In the genomic region with DNA sequence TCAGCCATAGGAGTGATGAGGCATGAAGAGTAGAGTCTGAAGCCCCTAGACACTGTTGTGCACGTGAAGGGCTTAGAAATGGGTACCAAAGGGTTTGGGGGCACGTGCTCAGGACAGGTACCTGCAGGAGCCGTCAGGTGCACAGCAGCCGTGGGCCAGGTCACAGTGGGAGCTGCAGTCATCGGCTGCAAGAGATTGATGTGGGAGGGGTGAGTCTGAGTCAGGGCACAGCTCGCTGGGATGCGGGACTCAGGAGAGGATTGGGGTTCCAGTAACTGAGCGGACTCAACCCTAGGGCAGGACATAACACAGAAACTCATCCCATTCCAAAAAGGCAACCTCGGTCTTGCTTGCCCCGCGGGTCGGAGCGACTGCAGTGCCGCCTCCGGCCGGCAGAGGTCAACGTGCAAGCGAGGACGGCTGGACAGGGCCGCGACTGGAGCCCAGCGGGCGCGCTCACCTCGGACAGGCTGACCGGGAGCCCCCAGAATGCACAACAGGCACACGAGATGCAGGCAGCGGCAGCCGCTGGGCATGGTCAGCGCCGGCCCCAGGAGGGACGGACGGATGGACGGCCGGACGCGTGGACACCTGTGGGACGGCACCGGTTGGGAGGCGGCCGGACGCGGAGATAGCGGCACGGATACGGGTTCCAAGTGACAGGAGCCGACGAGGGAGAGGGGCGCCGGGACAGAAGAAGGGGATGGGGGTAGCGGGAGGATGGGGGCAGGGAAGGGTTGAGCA, we compare ENCODE assay signal across 8 cellular contexts. TPM values are rescaled to one million over a fixed set of nuclear protein-coding genes. Genes with fewer than 3 reads are reported as not detected.
DNase-seq lines count a peak whose midpoint lies in the region; ATAC-seq and TF ChIP-seq lines count a peak whose summit lies in the region.

No MANE protein-coding gene starts in this region.

- H3K4me1 Mint-ChIP-seq in IgD-negative memory B cell (peaks cover 0 to 9% (median 7%) of the 10 kb centered on the region in 3 donors), neural progenitor cell (peaks cover 12% of the 10 kb centered on the region)
- H3K4me1 Mint-ChIP-seq in stimulated activated naive CD8-positive, alpha-beta T cell treated with anti-CD3 and anti-CD28 coated beads, Interleukin-15, amount 100 ng/mL, for 72 hours, result peaks cover 28% of the 10 kb centered on the region

- H3K4me3 Mint-ChIP-seq in IgD-negative memory B cell (peak overlapping the region; percentile 7 to 87 (median 80)), neural progenitor cell (peak overlapping the region; percentile 84)
- H3K4me3 Mint-ChIP-seq in stimulated activated naive CD8-positive, alpha-beta T cell treated with anti-CD3 and anti-CD28 coated beads, Interleukin-15, amount 100 ng/mL, for 72 hours, result peak overlapping the region; percentile 90 to 92

- H3K9ac ChIP-seq in neural progenitor cell, result no peak overlapping the region

- peaks cover 47% of the 10 kb centered on the region for H3K27me3 ChIP-seq in neural progenitor cell

- H3K9me3 Mint-ChIP-seq in IgD-negative memory B cell (no peaks in the 10 kb centered on the region), neural progenitor cell (no peaks in the 10 kb centered on the region)
- H3K9me3 Mint-ChIP-seq in stimulated activated naive CD8-positive, alpha-beta T cell treated with anti-CD3 and anti-CD28 coated beads, Interleukin-15, amount 100 ng/mL, for 72 hours, result peaks cover 4 to 7% of the 10 kb centered on the region in 2 donors

- no peaks in the 10 kb centered on the region for H3K4me1 ChIP-seq in neural progenitor cell

- H3K36me3 ChIP-seq in neural progenitor cell, result no peaks in the 10 kb centered on the region

- TF ChIP-seq CTCF in GM12873 (IDR thresholded peaks at IDR 0.05; ENCODE audit: insufficient read depth, low read depth, low read length, missing control alignments), result peak; percentile 96
- TF ChIP-seq CTCF in neural progenitor cell (IDR thresholded peaks at IDR 0.05), result peak; percentile 89

- DNase-seq in SK-MEL-5 (ENCODE audit: low read depth, low spot score) (peak; percentile 77), foreskin melanocyte (peak; percentile 62), neural progenitor cell (ENCODE audit: low spot score) (peak; percentile 92)
- peak; percentile 75 for DNase-seq in activated naive CD4-positive, alpha-beta T cell treated with Interleukin-2 at 50 U/mL for 16 hours
- DNase-seq in stimulated activated naive CD8-positive, alpha-beta T cell treated with anti-CD3 and anti-CD28 coated beads, Interleukin-15, amount 100 ng/mL, for 72 hours, result peak; percentile 64 to 69

- peak; percentile 68 for ATAC-seq in stimulated activated naive CD8-positive, alpha-beta T cell treated with anti-CD3 and anti-CD28 coated beads, Interleukin-15, amount 100 ng/mL, for 72 hours
- no peak for ATAC-seq in GM21360 (IDR thresholded peaks at IDR 0.05; ENCODE audit: unreplicated experiment)

- in situ Hi-C loops in SK-MEL-5 (cut with HindIII; ENCODE audit: low pct_unique_long_range_greater_than_20kb, low sequenced_read_pairs), result no loop called here

- H3K27ac ChIP-seq in neural progenitor cell, result no peak overlapping the region

- H3K27me3 Mint-ChIP-seq in IgD-negative memory B cell (peaks cover 10% of the 10 kb centered on the region), neural progenitor cell (ENCODE audit: insufficient read depth, low read depth) (peaks cover 26% of the 10 kb centered on the region)
- H3K27me3 Mint-ChIP-seq in stimulated activated naive CD8-positive, alpha-beta T cell treated with anti-CD3 and anti-CD28 coated beads, Interleukin-15, amount 100 ng/mL, for 72 hours, result peaks cover 17% of the 10 kb centered on the region

- H3K79me2 ChIP-seq in neural progenitor cell (ENCODE audit: low read depth), result no peaks in the 10 kb centered on the region

- peaks cover 9% of the 10 kb centered on the region for H4K20me1 ChIP-seq in neural progenitor cell (ENCODE audit: low read depth)

- H3K4me3 ChIP-seq in neural progenitor cell, result peak overlapping the region; percentile 69

- H3K36me3 Mint-ChIP-seq in IgD-negative memory B cell (peaks cover 5% of the 10 kb centered on the region), neural progenitor cell (peaks cover 1% of the 10 kb centered on the region)

- peak overlapping the region; percentile 98 for H3K4me2 ChIP-seq in neural progenitor cell

- H3K9me3 ChIP-seq in neural progenitor cell (ENCODE audit: low read depth), result no peaks in the 10 kb centered on the region

- H3F3A ChIP-seq in neural progenitor cell (ENCODE audit: low read depth), result peaks cover 29% of the 10 kb centered on the region

- H3K27ac Mint-ChIP-seq in IgD-negative memory B cell (peak overlapping the region in 1 of 3 donors; percentile 71), neural progenitor cell (no peak overlapping the region)
- peak overlapping the region in 1 of 2 donors; percentile 74 for H3K27ac Mint-ChIP-seq in stimulated activated naive CD8-positive, alpha-beta T cell treated with anti-CD3 and anti-CD28 coated beads, Interleukin-15, amount 100 ng/mL, for 72 hours

- peak overlapping the region; percentile 92 for H2AFZ ChIP-seq in neural progenitor cell (replicated peaks)

RNA-seq across cellular contexts. Expression of a gene that starts 0.9 kb away (rescaled TPM):
- not detected for polyA plus RNA-seq in IgD-negative memory B cell
- 0.48 and 0.83 TPM in 2 replicates for total RNA-seq in SK-MEL-5 (2014; rRNA removed; shearing (Covaris generic))
- 0.62 and 0.86 TPM in 2 replicates for polyA plus RNA-seq in SK-MEL-5 (2015; cell fraction: cytosol; rRNA removed)
- 1.5 and 1.6 TPM in 2 replicates for polyA plus RNA-seq in SK-MEL-5 (2015; cell fraction: nucleus; rRNA removed)
- 1.1 TPM in 1 of 2 replicates, not detected in the other for total RNA-seq in neural progenitor cell (ENCODE audit: low replicate concordance)

RNA-seq across cellular contexts. Expression of a gene that starts 22.9 kb away (rescaled TPM):
- 9.2 TPM for polyA plus RNA-seq in IgD-negative memory B cell
- total RNA-seq in SK-MEL-5 (2014; rRNA removed; shearing (Covaris generic)), result 12.4 and 18.2 TPM in 2 replicates
- polyA plus RNA-seq in SK-MEL-5 (2015; cell fraction: cytosol; rRNA removed), result 30.2 and 45.6 TPM in 2 replicates
- 82.9 and 95.0 TPM in 2 replicates for polyA plus RNA-seq in SK-MEL-5 (2015; cell fraction: nucleus; rRNA removed)
- 12.9 and 31.4 TPM in 2 replicates for total RNA-seq in neural progenitor cell (ENCODE audit: low replicate concordance)

RNA-seq across cellular contexts. Expression of a gene that starts 27.1 kb away (rescaled TPM):
- polyA plus RNA-seq in IgD-negative memory B cell, result 13.4 TPM
- 16.6 and 17.1 TPM in 2 replicates for total RNA-seq in SK-MEL-5 (2014; rRNA removed; shearing (Covaris generic))
- polyA plus RNA-seq in SK-MEL-5 (2015; cell fraction: cytosol; rRNA removed), result 19.2 and 23.1 TPM in 2 replicates
- 75.9 and 80.8 TPM in 2 replicates for polyA plus RNA-seq in SK-MEL-5 (2015; cell fraction: nucleus; rRNA removed)
- total RNA-seq in neural progenitor cell (ENCODE audit: low replicate concordance), result 10.1 and 14.6 TPM in 2 replicates

RNA-seq across cellular contexts. Expression of a gene that starts 55.7 kb away (rescaled TPM):
- polyA plus RNA-seq in IgD-negative memory B cell, result not detected
- 0.42 and 0.64 TPM in 2 replicates for total RNA-seq in SK-MEL-5 (2014; rRNA removed; shearing (Covaris generic))
- polyA plus RNA-seq in SK-MEL-5 (2015; cell fraction: cytosol; rRNA removed), result 1.2 and 1.4 TPM in 2 replicates
- polyA plus RNA-seq in SK-MEL-5 (2015; cell fraction: nucleus; rRNA removed), result 0.49 and 0.54 TPM in 2 replicates
- 0.37 TPM in 1 of 2 replicates, not detected in the other for total RNA-seq in neural progenitor cell (ENCODE audit: low replicate concordance)
